In genomic region chr1:35597870-35598269, GRCh38 we compare ENCODE assay signal across 30 cellular contexts.
"Had no signal": no experiment of that assay in that cellular context is flagged by ENCODE, and none has a peak within 500 bp of the region (broad histone marks: within the 10 kb centered on the region; RNA-seq: fewer than 3 reads in every experiment).

No MANE protein-coding gene starts in this region.

- H3K27me3 ChIP-seq: brain microvascular endothelial cell, MG63, SJCRH30 had no signal

- H3K9ac ChIP-seq: SK-N-SH had no signal

- H3K27ac ChIP-seq: brain microvascular endothelial cell had no signal

- H3K27ac Mint-ChIP-seq: activated CD4-positive, alpha-beta T cell treated with anti-CD3 and anti-CD28 coated beads for 36 hours; activated CD4-positive, alpha-beta T cell treated with anti-CD3 and anti-CD28 coated beads, Interleukin-2, amount 10 ng/mL, durations not matched to agents 7 days and 5 days; activated CD8-positive, alpha-beta T cell treated with anti-CD3 and anti-CD28 coated beads, Interleukin-2, amount 10 ng/mL, durations not matched to agents 7 days and 5 days; activated naive CD8-positive, alpha-beta T cell treated with anti-CD3 and anti-CD28 coated beads for 36 hours; T-helper 1 cell treated with Interleukin-12 subunit alpha and Interleukin-12 subunit beta and Interleukin-4 antibody, amounts not matched to agents 30 μg/mL and 1 μg/mL, for 36 hours; T-helper 2 cell treated with Interferon-gamma antibody and Interleukin-4, amounts not matched to agents 5 μg/mL and 100 μg/mL, for 36 hours had no signal

- H3K4me3 Mint-ChIP-seq: activated CD4-positive, alpha-beta T cell treated with anti-CD3 and anti-CD28 coated beads for 36 hours; activated CD4-positive, alpha-beta T cell treated with anti-CD3 and anti-CD28 coated beads, Interleukin-2, amount 10 ng/mL, durations not matched to agents 7 days and 5 days; activated CD8-positive, alpha-beta T cell treated with anti-CD3 and anti-CD28 coated beads, Interleukin-2, amount 10 ng/mL, durations not matched to agents 7 days and 5 days; activated naive CD8-positive, alpha-beta T cell treated with anti-CD3 and anti-CD28 coated beads for 36 hours; T-helper 1 cell treated with Interleukin-12 subunit alpha and Interleukin-12 subunit beta and Interleukin-4 antibody, amounts not matched to agents 30 μg/mL and 1 μg/mL, for 36 hours; T-helper 2 cell treated with Interferon-gamma antibody and Interleukin-4, amounts not matched to agents 5 μg/mL and 100 μg/mL, for 36 hours had no signal

- H3K9me3 Mint-ChIP-seq: activated CD4-positive, alpha-beta T cell treated with anti-CD3 and anti-CD28 coated beads, Interleukin-2, amount 10 ng/mL, durations not matched to agents 7 days and 5 days; activated naive CD8-positive, alpha-beta T cell treated with anti-CD3 and anti-CD28 coated beads for 36 hours; T-helper 1 cell treated with Interleukin-12 subunit alpha and Interleukin-12 subunit beta and Interleukin-4 antibody, amounts not matched to agents 30 μg/mL and 1 μg/mL, for 36 hours; T-helper 2 cell treated with Interferon-gamma antibody and Interleukin-4, amounts not matched to agents 5 μg/mL and 100 μg/mL, for 36 hours had no signal

- H3K27me3 Mint-ChIP-seq: activated CD4-positive, alpha-beta T cell treated with anti-CD3 and anti-CD28 coated beads for 36 hours; activated CD4-positive, alpha-beta T cell treated with anti-CD3 and anti-CD28 coated beads, Interleukin-2, amount 10 ng/mL, durations not matched to agents 7 days and 5 days; activated naive CD8-positive, alpha-beta T cell treated with anti-CD3 and anti-CD28 coated beads for 36 hours had no signal

- H3K4me2 ChIP-seq: SK-N-SH had no signal

- H3K9me3 ChIP-seq: MG63, SJCRH30, SK-N-SH had no signal

- H3K4me3 ChIP-seq: MG63, SJCRH30 had no signal

- ATAC-seq: activated CD4-positive, alpha-beta T cell treated with anti-CD3 and anti-CD28 coated beads for 36 hours; activated CD4-positive, CD25-positive, alpha-beta regulatory T cell treated with anti-CD3 and anti-CD28 coated beads, Interleukin-2, amount 50 U/mL, for 24 hours; activated CD8-positive, alpha-beta T cell treated with anti-CD3 and anti-CD28 coated beads, Interleukin-2, amount 10 ng/mL, durations not matched to agents 7 days and 5 days; Panc1 had no signal

- DNase-seq: activated CD4-positive, alpha-beta T cell treated with anti-CD3 and anti-CD28 coated beads for 36 hours; activated CD4-positive, alpha-beta T cell treated with anti-CD3 and anti-CD28 coated beads, Interleukin-2, amount 10 ng/mL, durations not matched to agents 7 days and 5 days; activated CD4-positive, alpha-beta T cell treated with anti-CD3 and anti-CD28 coated beads, Interleukin-2, amount 50 U/mL, for 48 hours; activated CD8-positive, alpha-beta memory T cell treated with anti-CD3 and anti-CD28 coated beads, Interleukin-2, amount 50 U/mL, for 48 hours; activated CD8-positive, alpha-beta T cell treated with anti-CD3 and anti-CD28 coated beads, Interleukin-2, amount 10 ng/mL, durations not matched to agents 7 days and 5 days; activated effector memory CD4-positive, alpha-beta T cell treated with Interleukin-2 at 50 U/mL for 16 hours; activated naive CD4-positive, alpha-beta T cell; activated naive CD4-positive, alpha-beta T cell treated with anti-CD3 and anti-CD28 coated beads, Interleukin-2, amount 50 U/mL, for 16 hours; activated naive CD8-positive, alpha-beta T cell treated with anti-CD3 and anti-CD28 coated beads for 36 hours; activated T-cell treated with anti-CD3 and anti-CD28 coated beads, Interleukin-2, amount 50 U/mL, for 48 hours; amniotic stem cell; aorta; brain microvascular endothelial cell; central memory CD4-positive, alpha-beta T cell; Karpas-422; MG63; NCI-H1048; NCI-H1105 treated with DMSO at 0.1 percent for 48 hours; NCI-H1436; NCI-H1694; NCI-H1930; NCI-H345; NCI-H524 treated with DMSO at 0.1 percent for 48 hours; SHP77; SJCRH30; SK-N-SH had no signal
